12 cellular contexts compared by ENCODE assay signal in genomic region chr15:82021992-82022391, GRCh38. TPM values are rescaled to one million over a fixed set of nuclear protein-coding genes. Genes with fewer than 3 reads are reported as not detected.
DNase-seq lines count a peak whose midpoint lies in the region; ATAC-seq and TF ChIP-seq lines count a peak whose summit lies in the region.
"Had no signal": no experiment of that assay in that cellular context is flagged by ENCODE, and none has a peak within 500 bp of the region (broad histone marks: within the 10 kb centered on the region; RNA-seq: fewer than 3 reads in every experiment).

No MANE protein-coding gene starts in this region.

- H3K27me3 Mint-ChIP-seq in activated CD8-positive, alpha-beta T cell treated with anti-CD3 and anti-CD28 coated beads for 36 hours = peaks cover 3% of the 10 kb centered on the region

- CTCF ChIA-PET in activated CD8-positive, alpha-beta T cell treated with anti-CD3 and anti-CD28 coated beads for 36 hours (lab: Charles Lee) = no interaction called here

- WGBS in ovary, 3 donors = 0% methylated on average over 1 of the region's 1 CpG

- H3K27ac ChIP-seq in ovary = no peak overlapping the region

- no peaks in the 10 kb centered on the region for H3K9me3 Mint-ChIP-seq in activated CD8-positive, alpha-beta T cell treated with anti-CD3 and anti-CD28 coated beads for 36 hours
- H3K9me3 Mint-ChIP-seq: activated T-helper 2 cell treated with anti-CD3 and anti-CD28 coated beads, Interferon-gamma antibody, Interleukin-2, Interleukin-4, amounts not matched to agents 10 μg/mL and 5 μg/mL and 100 μg/mL, durations not matched to agents 14 hours and 24 hours and 36 hours had no signal

- TF ChIP-seq EP300 in ovary (IDR thresholded peaks at IDR 0.05) = no peak

- TF ChIP-seq CTCF in HFF-Myc (IDR thresholded peaks at IDR 0.05; ENCODE audit: low read depth, low read length, missing control alignments) (no peak), ovary (IDR thresholded peaks at IDR 0.05) (no peak)
- TF ChIP-seq CTCF in activated CD8-positive, alpha-beta T cell treated with anti-CD3 and anti-CD28 coated beads for 36 hours (IDR thresholded peaks at IDR 0.05) = no peak

- DNase-seq in HFF-Myc (ENCODE audit: extremely low read depth, low read depth) = peak; percentile 65
- peak; percentile 95 for DNase-seq in NCI-H2171 treated with DMSO at 0.1 percent for 48 hours (lab: John Stamatoyannopoulos, UW)
- peak; percentile 6 for DNase-seq in astrocyte of the hippocampus (ENCODE audit: low read depth, low spot score)
- DNase-seq in ovary = peak; percentile 57 to 67 (median 64)
- DNase-seq in activated CD8-positive, alpha-beta T cell treated with anti-CD3 and anti-CD28 coated beads for 36 hours = no peak
- DNase-seq in stimulated activated CD4-positive, alpha-beta T cell treated with anti-CD3 and anti-CD28 coated beads, Interleukin-4, amount 100 ng/mL, for 4 hours = no peak
- no peak for DNase-seq in AG20443 (ENCODE audit: low spot score)
- no peak for DNase-seq in left lobe of liver (ENCODE audit: low spot score)
- DNase-seq: small intestine had no signal

- no peaks in the 10 kb centered on the region for H3K36me3 ChIP-seq in ovary

- H3K4me1 Mint-ChIP-seq in activated CD8-positive, alpha-beta T cell treated with anti-CD3 and anti-CD28 coated beads for 36 hours (ENCODE audit: low read depth) = no peaks in the 10 kb centered on the region

- intact Hi-C loops in ovary (cut with DNase I) = no loop called here
- intact Hi-C loops in activated CD8-positive, alpha-beta T cell treated with anti-CD3 and anti-CD28 coated beads for 36 hours (cut with micrococcal nuclease) = no loop called here

- no peaks in the 10 kb centered on the region for H3K27me3 ChIP-seq in ovary

- H3K4me3 Mint-ChIP-seq in activated CD8-positive, alpha-beta T cell treated with anti-CD3 and anti-CD28 coated beads for 36 hours = no peak overlapping the region
- H3K4me3 Mint-ChIP-seq: stimulated activated naive CD8-positive, alpha-beta T cell treated with anti-CD3 and anti-CD28 coated beads, Interleukin-15, Interleukin-2, amounts not matched to agents 100 ng/mL and 50 ng/mL, for 24 hours had no signal

- H3K4me3 ChIP-seq in HFF-Myc (replicated peaks; ENCODE audit: low read depth, low read length) (no peak overlapping the region), ovary (no peak overlapping the region)
- H3K4me3 ChIP-seq: lung had no signal

- ATAC-seq in activated CD8-positive, alpha-beta T cell treated with anti-CD3 and anti-CD28 coated beads for 36 hours = no peak
- no peak for ATAC-seq in left lobe of liver

- H3K36me3 Mint-ChIP-seq in activated CD8-positive, alpha-beta T cell treated with anti-CD3 and anti-CD28 coated beads for 36 hours (ENCODE audit: low read depth) = no peaks in the 10 kb centered on the region

- POLR2A ChIA-PET in activated CD8-positive, alpha-beta T cell treated with anti-CD3 and anti-CD28 coated beads for 36 hours (lab: Charles Lee) = no interaction called here

- no peaks in the 10 kb centered on the region for H3K9me3 ChIP-seq in ovary

- TF ChIP-seq POLR2A in ovary (IDR thresholded peaks at IDR 0.05) = no peak

- peaks cover 8% of the 10 kb centered on the region for H3K4me1 ChIP-seq in ovary (ENCODE audit: insufficient read depth)

- no peak overlapping the region for H3K27ac Mint-ChIP-seq in activated CD8-positive, alpha-beta T cell treated with anti-CD3 and anti-CD28 coated beads for 36 hours
- H3K27ac Mint-ChIP-seq: activated T-helper 2 cell treated with anti-CD3 and anti-CD28 coated beads, Interferon-gamma antibody, Interleukin-2, Interleukin-4, amounts not matched to agents 10 μg/mL and 5 μg/mL and 100 μg/mL, durations not matched to agents 14 hours and 24 hours and 36 hours; stimulated activated naive CD8-positive, alpha-beta T cell treated with anti-CD3 and anti-CD28 coated beads, Interleukin-15, Interleukin-2, amounts not matched to agents 100 ng/mL and 50 ng/mL, for 24 hours had no signal

RNA-seq across cellular contexts. Expression of gene MEX3B, which starts 23.8 kb away (rescaled TPM):
- 1 to 10 TPM; 2.4 to 8.1 (median 3.9) TPM for total RNA-seq in ovary
- polyA plus RNA-seq in ovary = 1 to 10 TPM; 5.2 to 7.6 TPM
- total RNA-seq in activated CD8-positive, alpha-beta T cell treated with anti-CD3 and anti-CD28 coated beads for 36 hours = under 1 TPM; 0.69 to 0.99 TPM
- 0.43 TPM for total RNA-seq in left lobe of liver

Comparison
In these comparisons a context has a peak if more than half of its experiments do, and no peak if none do; other contexts are left out.
1. DNase-seq: peak in HFF-Myc (single experiment), NCI-H2171 treated with DMSO at 0.1 percent for 48 hours (single experiment), astrocyte of the hippocampus (single experiment) and ovary (5 of 5); none in activated CD8-positive, alpha-beta T cell treated with anti-CD3 and anti-CD28 coated beads for 36 hours (single experiment), stimulated activated CD4-positive, alpha-beta T cell treated with anti-CD3 and anti-CD28 coated beads, Interleukin-4, amount 100 ng/mL, for 4 hours (0 of 2), AG20443 (single experiment) and left lobe of liver (single experiment).